In the genomic region with DNA sequence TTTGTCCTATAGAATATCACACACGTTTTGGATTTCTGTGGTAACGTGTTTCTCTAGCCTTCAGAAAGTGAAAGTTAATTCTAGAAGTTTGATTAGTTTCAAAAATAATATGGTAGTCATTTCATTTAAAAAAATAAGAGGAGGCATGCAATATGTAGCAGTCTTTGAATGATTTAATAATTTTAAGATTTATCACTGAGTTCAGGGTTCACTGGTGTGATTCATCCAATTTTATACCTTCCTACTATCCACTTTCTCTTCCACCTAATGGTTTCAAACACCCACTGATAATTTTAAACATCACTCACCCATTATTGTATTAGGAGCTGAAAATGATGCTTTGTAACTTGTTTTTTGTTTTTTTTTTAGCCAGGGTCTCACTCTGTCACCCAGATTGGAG, we compare ENCODE assay signal across 27 cellular contexts.
"Had no signal": no experiment of that assay in that cellular context is flagged by ENCODE, and none has a peak within 500 bp of the region (broad histone marks: within the 10 kb centered on the region; RNA-seq: fewer than 3 reads in every experiment).

No MANE protein-coding gene starts in this region.

- ATAC-seq: left ventricle myocardium superior; lower lobe of right lung; mucosa of descending colon; natural killer cell treated with Interleukin-12 subunit alpha and Interleukin-12 subunit beta and Interleukin-15 and Interleukin-18, amount 100 ng/mL, for 72 hours; right lobe of liver had no signal

- H3K4me3 ChIP-seq: colonic mucosa, esophagus muscularis mucosa, lower lobe of right lung, mucosa of descending colon, right lobe of liver, smooth muscle cell, stomach, thyroid gland, vagina had no signal

- H3K27me3 ChIP-seq: colonic mucosa, esophagus muscularis mucosa, neutrophil, right lobe of liver, stomach, thyroid gland, vagina had no signal

- H3K36me3 ChIP-seq: colonic mucosa, lower lobe of right lung, neutrophil, right lobe of liver, vagina had no signal

- H3K4me3 Mint-ChIP-seq: dendritic cell treated with granulocyte-macrophage colony-stimulating factor and Interleukin-4, amounts not matched to agents 40 ng/mL and 50 ng/mL, for 4 days; mesothelial cell of epicardium; naive B cell; natural killer cell treated with Interleukin-12 subunit alpha and Interleukin-12 subunit beta and Interleukin-15 and Interleukin-18, amount 100 ng/mL, for 72 hours; neural crest cell had no signal

- H3K9me3 ChIP-seq: colonic mucosa, neutrophil, right lobe of liver, thyroid gland, vagina had no signal

- H3K27ac ChIP-seq: colonic mucosa, esophagus muscularis mucosa, lower lobe of right lung, neutrophil, right lobe of liver, stomach, thyroid gland, vagina had no signal

- DNase-seq: colonic mucosa; effector memory CD4-positive, alpha-beta T cell; head of caudate nucleus; left ventricle myocardium superior; lower lobe of right lung; mesenchymal stem cell; mucosa of descending colon; naive B cell; posterior cingulate gyrus; retina; right lobe of liver; stimulated activated CD4-positive, alpha-beta T cell treated with anti-CD3 and anti-CD28 coated beads, Interleukin-12 subunit alpha, Interleukin-12 subunit beta, amount 100 ng/mL, for 4 hours; stimulated activated CD4-positive, alpha-beta T cell treated with anti-CD3 and anti-CD28 coated beads, Interleukin-1b, Interleukin-23, amount 100 ng/mL, for 48 hours; stimulated activated CD4-positive, alpha-beta T cell treated with anti-CD3 and anti-CD28 coated beads, Interleukin-4, amount 100 ng/mL, for 1 hour; stimulated activated CD8-positive, alpha-beta memory T cell treated with anti-CD3 and anti-CD28 coated beads, Interleukin-4, amount 100 ng/mL, for 48 hours; stimulated activated naive CD4-positive, alpha-beta T cell treated with Interleukin-2 at 50 U/mL for 16 hours; stomach; thyroid gland; trophoblast cell had no signal

- H3K27me3 Mint-ChIP-seq: dendritic cell treated with granulocyte-macrophage colony-stimulating factor and Interleukin-4, amounts not matched to agents 40 ng/mL and 50 ng/mL, for 4 days; naive B cell; natural killer cell treated with Interleukin-12 subunit alpha and Interleukin-12 subunit beta and Interleukin-15 and Interleukin-18, amount 100 ng/mL, for 72 hours had no signal

- H3K4me1 ChIP-seq: colonic mucosa, esophagus muscularis mucosa, lower lobe of right lung, stomach, thyroid gland, vagina had no signal

- H3K27ac Mint-ChIP-seq: dendritic cell treated with granulocyte-macrophage colony-stimulating factor and Interleukin-4, amounts not matched to agents 40 ng/mL and 50 ng/mL, for 4 days; mesothelial cell of epicardium; natural killer cell treated with Interleukin-12 subunit alpha and Interleukin-12 subunit beta and Interleukin-15 and Interleukin-18, amount 100 ng/mL, for 72 hours had no signal

- H3K4me2 ChIP-seq: smooth muscle cell had no signal

- H3K4me1 Mint-ChIP-seq: mesothelial cell of epicardium, neural crest cell had no signal
